Comparison of ENCODE assay signal across 8 cellular contexts in the genomic region with DNA sequence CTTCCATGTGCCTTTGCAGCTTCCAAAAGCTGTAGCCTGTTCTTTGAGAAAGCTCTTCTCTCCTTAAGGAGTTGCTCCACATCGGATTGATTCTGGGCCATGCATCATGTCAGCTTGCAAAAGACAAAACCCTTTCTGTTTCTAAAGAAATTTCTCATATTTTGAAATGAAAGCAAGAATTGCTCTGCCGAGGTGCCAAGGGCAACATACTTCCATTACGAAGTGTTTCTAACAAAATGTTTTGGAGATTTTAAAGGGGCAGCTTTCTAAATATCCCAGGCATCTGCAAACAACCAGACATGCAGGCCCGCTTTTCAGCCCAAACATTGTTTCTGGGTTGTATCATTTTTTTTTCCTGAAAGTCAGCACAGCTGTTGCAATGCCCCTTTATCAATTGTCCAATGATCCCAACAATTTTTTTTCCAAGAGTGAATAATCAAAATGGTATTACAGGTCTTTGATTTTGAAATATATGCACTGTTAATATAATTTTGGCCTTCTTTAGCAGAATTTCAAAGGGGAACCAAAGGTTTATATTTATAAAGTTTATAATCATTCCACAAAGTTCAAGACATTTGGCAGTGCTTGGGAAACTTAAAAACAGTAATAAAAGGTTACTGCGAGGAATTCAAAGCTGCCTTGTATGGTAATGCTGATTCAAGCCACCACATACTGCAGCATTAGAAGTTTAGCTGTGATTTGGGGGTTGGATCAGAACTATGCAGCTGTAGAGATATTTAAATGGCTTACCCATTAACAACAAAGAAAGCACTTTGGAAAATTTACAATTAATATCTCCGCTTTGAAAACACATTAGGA.
DNase-seq lines count a peak whose midpoint lies in the region; ATAC-seq and TF ChIP-seq lines count a peak whose summit lies in the region.
"Had no signal": no experiment of that assay in that cellular context is flagged by ENCODE, and none has a peak within 500 bp of the region (broad histone marks: within the 10 kb centered on the region; RNA-seq: fewer than 3 reads in every experiment).

No MANE protein-coding gene starts in this region.

- in situ Hi-C loops in transverse colon (cut with MboI; ENCODE audit: low pct_ligation_motif_present in 1 of 4, low pct_unique_long_range_greater_than_20kb in 1 of 4, low sequenced_read_pairs in 3 of 4): loop anchor here in 2 of 4 donors (25.0 kb wide), 2 partner anchors 316 to 541 kb away; no protein-coding TSS in a partner anchor

- H3K9me3 ChIP-seq in lower lobe of right lung (no peaks in the 10 kb centered on the region), transverse colon (no peaks in the 10 kb centered on the region)
- H3K9me3 ChIP-seq: adrenal gland had no signal

- H3K27ac ChIP-seq in lower lobe of right lung: peak overlapping the region; percentile 64
- H3K27ac ChIP-seq in transverse colon: peak overlapping the region; percentile 74 to 83 (median 80)

- POLR2A ChIA-PET in GM10248 (lab: Yijun Ruan, JAX): no interaction called here

- H3K4me1 ChIP-seq in lower lobe of right lung: peaks cover 22% of the 10 kb centered on the region
- peaks cover 11 to 45% (median 25%) of the 10 kb centered on the region in 4 donors for H3K4me1 ChIP-seq in transverse colon

- TF ChIP-seq CTCF in choroid plexus epithelial cell (conservative IDR thresholded peaks at IDR 0.05; ENCODE audit: low read depth, low read length) (no peak), lower lobe of right lung (IDR thresholded peaks at IDR 0.05) (no peak), transverse colon (IDR thresholded peaks at IDR 0.05) (no peak), GM10248 (IDR thresholded peaks at IDR 0.05; ENCODE audit: control extremely low read depth, extremely low read depth, low read depth, missing control alignments) (no peak)

- CTCF ChIA-PET in GM10248 (lab: Yijun Ruan, JAX): interaction anchor here (1.4 to 2.8 kb wide), 2 partner anchors 13 to 91 kb away, joined by 3 to 16 read pairs; no protein-coding TSS in a partner anchor

- no peak for TF ChIP-seq POLR2A in transverse colon (IDR thresholded peaks at IDR 0.05)

- WGBS in transverse colon (ENCODE audit: low coverage in 1 of 2), 2 donors: 53 to 55% methylated on average over 4 to 6 of the region's 6 CpGs

- intact Hi-C loops in lower lobe of right lung (cut with DNase I) (no loop called here), transverse colon (cut with DNase I; ENCODE audit: low total_unique reads) (no loop called here)

- no peak for TF ChIP-seq EP300 in transverse colon (IDR thresholded peaks at IDR 0.05; ENCODE audit: low read depth)

- no peaks in the 10 kb centered on the region for H3K27me3 ChIP-seq in lower lobe of right lung (ENCODE audit: low read depth)
- no peaks in the 10 kb centered on the region for H3K27me3 ChIP-seq in transverse colon
- H3K27me3 ChIP-seq: adrenal gland had no signal

- peak; percentile 63 for DNase-seq in M059J (ENCODE audit: low read depth)
- peak; percentile 80 for DNase-seq in choroid plexus epithelial cell (ENCODE audit: low read depth)
- no peak for DNase-seq in lower lobe of right lung
- DNase-seq in transverse colon: no peak
- no peak for DNase-seq in NCI-H187 (lab: John Stamatoyannopoulos, UW)
- DNase-seq in hippocampal formation (lab: John Stamatoyannopoulos, UW): no peak
- DNase-seq in GM10248 (ENCODE audit: extremely low spot score): no peak

- H3K4me3 ChIP-seq in choroid plexus epithelial cell (ENCODE audit: low read depth, low read length) (no peak overlapping the region), lower lobe of right lung (no peak overlapping the region), transverse colon (no peak overlapping the region)
- H3K4me3 ChIP-seq: adrenal gland had no signal

- peak in 1 of 2 donors; percentile 58 for ATAC-seq in lower lobe of right lung

- H3K36me3 ChIP-seq in lower lobe of right lung: no peaks in the 10 kb centered on the region
- no peaks in the 10 kb centered on the region for H3K36me3 ChIP-seq in transverse colon
- H3K36me3 ChIP-seq: adrenal gland had no signal

Comparison
In these comparisons a context has a peak if more than half of its experiments do, and no peak if none do; other contexts are left out.
1. DNase-seq: peak in M059J (single experiment) and choroid plexus epithelial cell (single experiment); none in lower lobe of right lung (single experiment), transverse colon (single experiment), NCI-H187 (0 of 2), hippocampal formation (0 of 2) and GM10248 (single experiment).